Comparison of ENCODE assay signal across 1 cellular context in genomic region chr1:234969011-234969441, GRCh38.
TF ChIP-seq lines count a peak whose summit lies in the region.

No MANE protein-coding gene starts in this region.

TF ChIP-seq in GM12878, 131 proteins besides CTCF, POLR2A, EP300 and RAD21 (continued from another document):
- no peak for TF ChIP-seq USF2 (IDR thresholded peaks at IDR 0.05; ENCODE audit: borderline replicate concordance, low read depth, low read length)
- no peak for TF ChIP-seq ZNF24 (IDR thresholded peaks at IDR 0.05)
- peak; percentile 8; the same call in 1 of the 2 replicates for TF ChIP-seq CREM (IDR thresholded peaks at IDR 0.05; ENCODE audit: low read depth)
- no peak for TF ChIP-seq CHD1 (IDR thresholded peaks at IDR 0.05; ENCODE audit: low read depth, low read length)
- peak; percentile 44 for TF ChIP-seq RAD51 (IDR thresholded peaks at IDR 0.05)
